ENCODE assay signal across 9 cellular contexts in the genomic region with DNA sequence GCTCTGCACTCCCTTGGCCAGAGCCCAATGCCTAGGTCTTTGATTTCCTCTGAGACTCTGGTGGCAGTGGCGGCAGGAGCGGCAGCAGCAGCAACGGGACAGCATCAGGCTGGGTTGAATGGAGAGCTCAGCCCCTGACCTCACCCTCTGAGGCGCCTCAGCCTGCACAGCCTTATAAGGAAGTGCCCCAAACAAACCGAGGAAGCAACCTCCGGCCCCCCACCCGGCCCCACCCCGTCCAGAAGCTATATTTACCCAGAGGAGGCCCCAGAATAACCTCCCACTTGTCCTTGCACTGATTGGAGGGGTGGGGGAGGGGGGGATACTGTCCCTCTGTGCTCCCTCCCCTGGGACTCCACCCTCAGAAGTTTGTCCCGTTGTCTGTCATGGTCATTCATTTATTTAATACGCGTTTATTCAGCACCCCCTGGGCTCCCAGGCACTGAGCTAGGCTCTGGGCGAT. TPM values are rescaled to one million over a fixed set of nuclear protein-coding genes. Genes with fewer than 3 reads are reported as not detected.
DNase-seq lines count a peak whose midpoint lies in the region; ATAC-seq and TF ChIP-seq lines count a peak whose summit lies in the region.
"Had no signal": no experiment of that assay in that cellular context is flagged by ENCODE, and none has a peak within 500 bp of the region (broad histone marks: within the 10 kb centered on the region; RNA-seq: fewer than 3 reads in every experiment).

No MANE protein-coding gene starts in this region.

- H3K27ac Mint-ChIP-seq in activated naive CD8-positive, alpha-beta T cell treated with anti-CD3 and anti-CD28 coated beads for 36 hours: no peak overlapping the region
- no peak overlapping the region for H3K27ac Mint-ChIP-seq in CD4-positive, alpha-beta memory T cell

- H3K36me3 Mint-ChIP-seq in activated naive CD8-positive, alpha-beta T cell treated with anti-CD3 and anti-CD28 coated beads for 36 hours: no peaks in the 10 kb centered on the region
- H3K36me3 Mint-ChIP-seq in CD4-positive, alpha-beta memory T cell: no peaks in the 10 kb centered on the region

- POLR2A ChIA-PET in CD4-positive, alpha-beta memory T cell (lab: Charles Lee; ENCODE audit: partially characterized antibody): no interaction called here

- TF ChIP-seq POLR2A in uterus (IDR thresholded peaks at IDR 0.05): peak in 1 of 2 donors; percentile 23

- H3K27me3 ChIP-seq in lower lobe of right lung (ENCODE audit: low read depth): no peaks in the 10 kb centered on the region
- H3K27me3 ChIP-seq in uterus: no peaks in the 10 kb centered on the region
- H3K27me3 ChIP-seq in CD4-positive, alpha-beta memory T cell (ENCODE audit: insufficient read depth, low read length): no peaks in the 10 kb centered on the region

- DNase-seq in NCI-H82 (lab: John Stamatoyannopoulos, UW) (peak; percentile 46), NCI-H82 treated with DMSO at 0.1 percent for 48 hours (lab: John Stamatoyannopoulos, UW; ENCODE audit: unreplicated experiment) (no peak), astrocyte of the hippocampus (ENCODE audit: low read depth, low spot score) (peak; percentile 56), lower lobe of right lung (no peak), uterus (peak; percentile 42 to 63), NAMALWA (ENCODE audit: low spot score) (no peak)
- no peak for DNase-seq in activated naive CD8-positive, alpha-beta T cell treated with anti-CD3 and anti-CD28 coated beads for 36 hours
- DNase-seq in CD4-positive, alpha-beta memory T cell: no peak

- ATAC-seq in lower lobe of right lung: peak; percentile 4 to 5

- H3K36me3 ChIP-seq in lower lobe of right lung: no peaks in the 10 kb centered on the region
- H3K36me3 ChIP-seq in uterus: no peaks in the 10 kb centered on the region
- no peaks in the 10 kb centered on the region for H3K36me3 ChIP-seq in CD4-positive, alpha-beta memory T cell (ENCODE audit: insufficient read depth, low read length)

- H3K4me1 ChIP-seq in lower lobe of right lung: peaks cover 91% of the 10 kb centered on the region
- H3K4me1 ChIP-seq in uterus: peaks cover 13 to 44% of the 10 kb centered on the region in 2 donors
- peaks cover 30% of the 10 kb centered on the region for H3K4me1 ChIP-seq in CD4-positive, alpha-beta memory T cell (ENCODE audit: insufficient read depth, low read length)

- H3K27ac ChIP-seq in lower lobe of right lung (peak overlapping the region; percentile 76), uterus (peak overlapping the region; percentile 87 to 89)
- no peak overlapping the region for H3K27ac ChIP-seq in CD4-positive, alpha-beta memory T cell (ENCODE audit: low read depth, low read length)

- no peaks in the 10 kb centered on the region for H3K9me3 Mint-ChIP-seq in activated naive CD8-positive, alpha-beta T cell treated with anti-CD3 and anti-CD28 coated beads for 36 hours
- H3K9me3 Mint-ChIP-seq in CD4-positive, alpha-beta memory T cell: no peaks in the 10 kb centered on the region

- H3K4me3 ChIP-seq in lower lobe of right lung: no peak overlapping the region
- H3K4me3 ChIP-seq in uterus: no peak overlapping the region
- no peak overlapping the region for H3K4me3 ChIP-seq in CD4-positive, alpha-beta memory T cell (ENCODE audit: low read length in 2 of 2)

- CTCF ChIA-PET in CD4-positive, alpha-beta memory T cell (lab: Charles Lee; ENCODE audit: partially characterized antibody): interaction anchor here (1.1 to 2.5 kb wide), 5 partner anchors 11 to 41 kb away, joined by 3 to 8 read pairs (median 3); a partner anchor contains a TSS

- TF ChIP-seq CTCF in lower lobe of right lung (IDR thresholded peaks at IDR 0.05): no peak
- no peak for TF ChIP-seq CTCF in uterus (IDR thresholded peaks at IDR 0.05)

- intact Hi-C loops in lower lobe of right lung (cut with DNase I) (no loop called here), uterus (cut with DNase I; ENCODE audit: low total_unique reads) (no loop called here)
- intact Hi-C loops in CD4-positive, alpha-beta memory T cell (cut with micrococcal nuclease): no loop called here

- H3K27me3 Mint-ChIP-seq in activated naive CD8-positive, alpha-beta T cell treated with anti-CD3 and anti-CD28 coated beads for 36 hours: no peaks in the 10 kb centered on the region
- H3K27me3 Mint-ChIP-seq in CD4-positive, alpha-beta memory T cell: peaks cover 0 to 2% of the 10 kb centered on the region in 2 donors

- no peak overlapping the region for H3K4me3 Mint-ChIP-seq in activated naive CD8-positive, alpha-beta T cell treated with anti-CD3 and anti-CD28 coated beads for 36 hours
- H3K4me3 Mint-ChIP-seq in CD4-positive, alpha-beta memory T cell: no peak overlapping the region

- peaks cover 21% of the 10 kb centered on the region for H3K4me1 Mint-ChIP-seq in activated naive CD8-positive, alpha-beta T cell treated with anti-CD3 and anti-CD28 coated beads for 36 hours
- H3K4me1 Mint-ChIP-seq in CD4-positive, alpha-beta memory T cell: peaks cover 15 to 28% (median 21%) of the 10 kb centered on the region in 4 donors

- no peaks in the 10 kb centered on the region for H3K9me3 ChIP-seq in lower lobe of right lung
- H3K9me3 ChIP-seq in uterus: no peaks in the 10 kb centered on the region
- no peaks in the 10 kb centered on the region for H3K9me3 ChIP-seq in CD4-positive, alpha-beta memory T cell (ENCODE audit: control insufficient read depth in 1 of 2, low read length in 2 of 2)

RNA-seq across cellular contexts. Expression of a gene that starts 12.2 kb away (rescaled TPM):
- 39.8 TPM for total RNA-seq in lower lobe of right lung
- 10 to 100 TPM in 3 of 4 donors, 1 to 10 TPM in 1; 9.7 to 70.9 (median 34.5) TPM for total RNA-seq in uterus
- total RNA-seq in activated naive CD8-positive, alpha-beta T cell treated with anti-CD3 and anti-CD28 coated beads for 36 hours: under 1 TPM in 1 of 2 experiments, not detected in 1; 0.04 TPM
- total RNA-seq in CD4-positive, alpha-beta memory T cell: not detected
- polyA plus RNA-seq in CD4-positive, alpha-beta memory T cell: not detected

RNA-seq across cellular contexts. Expression of a gene that starts 23.1 kb away (rescaled TPM):
- total RNA-seq in lower lobe of right lung (not detected), uterus (1 to 10 TPM in 3 of 4 donors, not detected in 1; 2.3 to 3.0 (median 2.8) TPM)
- not detected for total RNA-seq in activated naive CD8-positive, alpha-beta T cell treated with anti-CD3 and anti-CD28 coated beads for 36 hours
- not detected for total RNA-seq in CD4-positive, alpha-beta memory T cell
- not detected for polyA plus RNA-seq in CD4-positive, alpha-beta memory T cell
- total RNA-seq: dermis microvascular lymphatic vessel endothelial cell had no signal

RNA-seq across cellular contexts. Expression of a gene that starts 40.4 kb away (rescaled TPM):
- total RNA-seq in lower lobe of right lung (2.1 TPM), uterus (10 to 100 TPM in 3 of 4 donors, not detected in 1; 11.0 to 71.5 (median 14.3) TPM)
- total RNA-seq in activated naive CD8-positive, alpha-beta T cell treated with anti-CD3 and anti-CD28 coated beads for 36 hours: 1 to 10 TPM; 1.2 to 1.6 TPM
- under 1 TPM; 0.55 to 0.61 TPM for total RNA-seq in CD4-positive, alpha-beta memory T cell
- polyA plus RNA-seq in CD4-positive, alpha-beta memory T cell: under 1 TPM in 1 of 2 donors, not detected in 1; 0.21 TPM
- total RNA-seq: dermis microvascular lymphatic vessel endothelial cell had no signal

RNA-seq across cellular contexts. Expression of a gene that starts 45.8 kb away (rescaled TPM):
- total RNA-seq in lower lobe of right lung (0.21 TPM), uterus (1 to 10 TPM in 1 of 4 donors, under 1 TPM in 1, not detected in 2; 0.77 to 3.9 TPM)
- not detected for total RNA-seq in activated naive CD8-positive, alpha-beta T cell treated with anti-CD3 and anti-CD28 coated beads for 36 hours
- not detected for total RNA-seq in CD4-positive, alpha-beta memory T cell
- not detected for polyA plus RNA-seq in CD4-positive, alpha-beta memory T cell
- total RNA-seq: dermis microvascular lymphatic vessel endothelial cell had no signal

Comparison
In these comparisons a context has a peak if more than half of its experiments do, and no peak if none do; other contexts are left out.
1. DNase-seq: peak in NCI-H82 (single experiment), astrocyte of the hippocampus (single experiment) and uterus (2 of 2); none in NCI-H82 treated with DMSO at 0.1 percent for 48 hours (single experiment), lower lobe of right lung (single experiment), NAMALWA (single experiment), activated naive CD8-positive, alpha-beta T cell treated with anti-CD3 and anti-CD28 coated beads for 36 hours (single experiment) and CD4-positive, alpha-beta memory T cell (0 of 5).
2. RNA of a gene that starts 12.2 kb away (total RNA-seq): 9.7 to 70.9 TPM in uterus and 39.8 TPM in lower lobe of right lung (single experiment); 0.04 TPM in activated naive CD8-positive, alpha-beta T cell treated with anti-CD3 and anti-CD28 coated beads for 36 hours and not detected in CD4-positive, alpha-beta memory T cell; every median in the first group is over 10 times any median in the second.